13 cellular contexts compared by ENCODE assay signal in the genomic region with DNA sequence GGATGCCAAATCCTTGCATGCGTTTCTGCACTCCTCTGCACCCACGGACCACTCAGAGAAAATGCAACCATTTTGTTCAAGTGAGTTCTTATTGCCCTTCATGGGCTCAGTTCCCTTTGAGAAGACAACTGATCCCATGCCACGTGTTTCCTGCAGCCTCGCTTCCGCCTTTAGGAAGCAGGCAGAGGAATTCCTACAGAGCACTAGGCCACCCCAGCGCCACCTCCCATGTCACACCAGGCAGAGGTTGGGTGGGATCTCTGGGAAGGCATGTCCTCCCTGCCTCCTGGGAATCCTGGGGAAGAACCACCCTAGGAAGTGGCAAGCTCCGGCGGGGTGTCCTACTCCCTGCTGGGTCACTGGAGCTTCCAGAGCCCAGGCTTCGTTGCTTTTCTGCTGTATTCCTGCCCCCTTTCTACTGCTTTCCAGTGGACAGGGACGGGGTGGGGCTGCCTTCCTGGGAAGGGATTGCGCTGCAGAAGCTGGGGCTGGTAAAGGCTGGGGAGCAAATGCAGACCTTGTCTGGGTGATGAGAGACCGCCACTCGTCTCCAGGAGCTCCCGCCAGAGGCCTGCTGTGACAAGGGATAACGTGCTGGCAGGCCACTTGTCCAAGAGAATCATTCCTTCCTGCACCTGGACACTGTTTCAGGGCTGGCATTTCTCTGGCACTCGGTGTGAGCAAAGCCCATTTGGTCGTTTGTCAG.
"Had no signal": no experiment of that assay in that cellular context is flagged by ENCODE, and none has a peak within 500 bp of the region (broad histone marks: within the 10 kb centered on the region; RNA-seq: fewer than 3 reads in every experiment).

No MANE protein-coding gene starts in this region.

- H3K36me3 ChIP-seq: breast epithelium, thoracic aorta had no signal

- H3K27ac ChIP-seq: breast epithelium, foreskin keratinocyte, thoracic aorta had no signal

- H3K4me3 Mint-ChIP-seq: activated CD4-positive, alpha-beta memory T cell treated with anti-CD3 and anti-CD28 coated beads for 36 hours; activated naive CD8-positive, alpha-beta T cell treated with anti-CD3 and anti-CD28 coated beads, Interleukin-2, amount 10 ng/mL, durations not matched to agents 7 days and 5 days; immature natural killer cell; naive thymus-derived CD8-positive, alpha-beta T cell; stimulated activated naive CD8-positive, alpha-beta T cell treated with anti-CD3 and anti-CD28 coated beads, Interleukin-15, Interleukin-2, amounts not matched to agents 100 ng/mL and 50 ng/mL, for 24 hours had no signal

- H3K9me3 ChIP-seq: thoracic aorta had no signal

- H3K4me1 Mint-ChIP-seq: immature natural killer cell had no signal

- H3K36me3 Mint-ChIP-seq: activated CD4-positive, alpha-beta memory T cell treated with anti-CD3 and anti-CD28 coated beads for 36 hours; activated naive CD8-positive, alpha-beta T cell treated with anti-CD3 and anti-CD28 coated beads, Interleukin-2, amount 10 ng/mL, durations not matched to agents 7 days and 5 days; immature natural killer cell; naive thymus-derived CD8-positive, alpha-beta T cell had no signal

- H3K9me3 Mint-ChIP-seq: activated CD4-positive, alpha-beta memory T cell treated with anti-CD3 and anti-CD28 coated beads for 36 hours; activated naive CD8-positive, alpha-beta T cell treated with anti-CD3 and anti-CD28 coated beads, Interleukin-2, amount 10 ng/mL, durations not matched to agents 7 days and 5 days; immature natural killer cell; stimulated activated naive CD8-positive, alpha-beta T cell treated with anti-CD3 and anti-CD28 coated beads, Interleukin-15, Interleukin-2, amounts not matched to agents 100 ng/mL and 50 ng/mL, for 24 hours had no signal

- H3K27ac Mint-ChIP-seq: activated CD4-positive, alpha-beta memory T cell treated with anti-CD3 and anti-CD28 coated beads for 36 hours; activated naive CD8-positive, alpha-beta T cell treated with anti-CD3 and anti-CD28 coated beads, Interleukin-2, amount 10 ng/mL, durations not matched to agents 7 days and 5 days; immature natural killer cell; naive thymus-derived CD8-positive, alpha-beta T cell; stimulated activated naive CD8-positive, alpha-beta T cell treated with anti-CD3 and anti-CD28 coated beads, Interleukin-15, Interleukin-2, amounts not matched to agents 100 ng/mL and 50 ng/mL, for 24 hours had no signal

- H3K4me1 ChIP-seq: breast epithelium, foreskin keratinocyte had no signal

- H3K4me3 ChIP-seq: breast epithelium, thoracic aorta had no signal

- ATAC-seq: foreskin keratinocyte; naive thymus-derived CD8-positive, alpha-beta T cell had no signal

- DNase-seq: activated CD4-positive, alpha-beta memory T cell treated with anti-CD3 and anti-CD28 coated beads for 36 hours; activated CD4-positive, CD25-positive, alpha-beta regulatory T cell treated with anti-CD3 and anti-CD28 coated beads, Interleukin-2, amount 50 U/mL, for 72 hours; activated naive CD8-positive, alpha-beta T cell treated with anti-CD3 and anti-CD28 coated beads, Interleukin-2, amount 10 ng/mL, durations not matched to agents 7 days and 5 days; activated T-cell treated with anti-CD3 and anti-CD28 coated beads, Interleukin-2, amount 50 U/mL, for 48 hours; anterior cingulate cortex; foreskin keratinocyte; immature natural killer cell; naive thymus-derived CD8-positive, alpha-beta T cell; stimulated activated CD4-positive, alpha-beta T cell treated with anti-CD3 and anti-CD28 coated beads, Interleukin-15, amount 100 ng/mL, for 24 hours; stimulated activated CD4-positive, alpha-beta T cell treated with anti-CD3 and anti-CD28 coated beads, Interleukin-4, amount 100 ng/mL, for 24 hours had no signal
